ENCODE assay signal across 8 cellular contexts in the genomic region with DNA sequence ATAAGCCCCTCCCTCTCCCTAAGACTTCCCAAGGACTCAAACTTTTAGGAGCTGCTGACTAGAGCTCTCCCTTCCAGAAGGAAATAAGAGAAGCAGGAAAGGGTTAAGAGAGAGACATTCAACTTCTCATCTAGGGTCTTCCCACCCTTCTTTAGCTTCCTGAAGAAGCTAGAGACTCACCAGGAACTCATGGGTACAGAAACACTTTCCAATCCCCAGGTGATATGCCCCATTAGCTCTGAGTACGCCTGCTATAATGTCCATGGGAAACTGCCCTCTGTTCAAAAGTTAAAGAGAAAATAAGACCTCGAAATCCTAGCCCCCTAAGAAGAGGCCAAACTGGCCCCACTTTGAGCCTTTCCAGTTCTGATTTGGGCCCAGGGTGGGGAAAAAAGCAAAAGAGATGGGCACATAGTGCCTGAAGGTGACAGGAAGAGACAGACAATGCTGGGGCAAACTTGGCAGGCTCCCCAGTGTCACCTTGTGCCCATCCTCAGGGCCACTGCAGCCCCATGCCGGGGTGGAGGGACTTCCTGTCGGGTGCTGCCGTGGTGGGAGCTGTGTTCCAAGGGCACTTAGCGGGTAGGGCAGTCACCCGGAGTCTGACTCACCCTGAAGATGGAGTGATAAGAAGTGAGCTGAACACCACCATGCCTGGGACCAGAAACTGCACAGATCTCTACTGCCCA. TPM values are rescaled to one million over a fixed set of nuclear protein-coding genes. Genes with fewer than 3 reads are reported as not detected.
DNase-seq lines count a peak whose midpoint lies in the region; ATAC-seq and TF ChIP-seq lines count a peak whose summit lies in the region.

No MANE protein-coding gene starts in this region.

- DNase-seq in Jurkat, Clone E6-1 (ENCODE audit: low read depth, low spot score), result peak; percentile 55
- peak; percentile 75 for DNase-seq in activated CD8-positive, alpha-beta memory T cell treated with anti-CD3 and anti-CD28 coated beads for 24 hours
- no peak for DNase-seq in NCI-H345 (lab: John Stamatoyannopoulos, UW)
- no peak for DNase-seq in NCI-H510A treated with DMSO at 0.1 percent for 48 hours (lab: John Stamatoyannopoulos, UW)
- DNase-seq in A673 (ENCODE audit: low spot score), result no peak

- no peak overlapping the region for H3K4me3 ChIP-seq in Jurkat, Clone E6-1 (ENCODE audit: low read length)
- H3K4me3 ChIP-seq in esophagus (ENCODE audit: low read depth in 1 of 2, low read length in 2 of 2), result no peak overlapping the region
- no peak overlapping the region for H3K4me3 ChIP-seq in skin epidermis
- no peak overlapping the region for H3K4me3 ChIP-seq in A673 (ENCODE audit: low read depth, low read length, poor library complexity, severe bottlenecking)

- H3K27ac ChIP-seq in esophagus (ENCODE audit: low read depth in 2 of 2, low read length in 1 of 2), result peak overlapping the region; percentile 98
- H3K27ac ChIP-seq in skin epidermis, result peak overlapping the region; percentile 3 to 89 (median 80)
- no peak overlapping the region for H3K27ac ChIP-seq in A673 (ENCODE audit: low read depth, low read length, poor library complexity, severe bottlenecking)

- intact Hi-C loops in A673 (cut with micrococcal nuclease; ENCODE audit: unreplicated experiment), result no loop called here

- POLR2A ChIA-PET in A673 (lab: Charles Lee; ENCODE audit: low non-redundant PET), result interaction anchor here (0.7 kb wide), 1 partner anchor 30 kb away, joined by 3 read pairs; no protein-coding TSS in a partner anchor

- CTCF ChIA-PET in A673 (lab: Charles Lee), result no interaction called here

- no peak for ATAC-seq in GM19455 (IDR thresholded peaks at IDR 0.05; ENCODE audit: unreplicated experiment)

- peaks cover 18 to 59% of the 10 kb centered on the region in 2 donors for H3K4me1 ChIP-seq in esophagus (ENCODE audit: control insufficient read depth in 2 of 2, insufficient read depth in 2 of 2, low read length in 1 of 2)
- H3K4me1 ChIP-seq in A673 (ENCODE audit: insufficient read depth, low read length, poor library complexity, severe bottlenecking), result no peaks in the 10 kb centered on the region

- H3K36me3 ChIP-seq in esophagus (ENCODE audit: control insufficient read depth in 2 of 2, insufficient read depth in 2 of 2, low read length in 1 of 2), result no peaks in the 10 kb centered on the region
- no peaks in the 10 kb centered on the region for H3K36me3 ChIP-seq in A673 (ENCODE audit: insufficient read depth, low read length, poor library complexity, severe bottlenecking)

- BruUV-seq in A673 (replicated peaks; lab: Mats Ljungman, UMichigan), result no TSS peak

- H3K27me3 ChIP-seq in esophagus (ENCODE audit: control insufficient read depth in 1 of 2, insufficient read depth in 2 of 2, low read length in 2 of 2), result no peaks in the 10 kb centered on the region
- H3K27me3 ChIP-seq in A673 (replicated peaks; ENCODE audit: insufficient read depth, low read depth, low read length, poor library complexity), result no peaks in the 10 kb centered on the region

- TF ChIP-seq CTCF in A673 (conservative IDR thresholded peaks at IDR 0.05; ENCODE audit: low read depth, low read length), result no peak

- 23 to 37% methylated on average over 7 of the region's 7 CpGs for WGBS in esophagus, 2 donors

- H3K9me3 ChIP-seq in esophagus (ENCODE audit: control insufficient read depth in 2 of 2, insufficient read depth in 1 of 2, low read depth in 1 of 2, low read length in 1 of 2) (no peaks in the 10 kb centered on the region), A673 (ENCODE audit: low read depth, low read length, poor library complexity, severe bottlenecking) (no peaks in the 10 kb centered on the region)

RNA-seq across cellular contexts. Expression of a gene that starts 29.5 kb away (rescaled TPM):
- 85.1 TPM for polyA plus RNA-seq in Jurkat, Clone E6-1 (2012; ENCODE audit: insufficient read depth, insufficient read length)
- polyA plus RNA-seq in esophagus, result 10 to 100 TPM; 82.5 to 90.1 TPM
- 28.2 and 31.3 TPM in 2 replicates for total RNA-seq in A673 (2021)

RNA-seq across cellular contexts. Expression of a gene that starts 32.5 kb away (rescaled TPM):
- polyA plus RNA-seq in Jurkat, Clone E6-1 (2012; ENCODE audit: insufficient read depth, insufficient read length), result 116 TPM
- polyA plus RNA-seq in esophagus, result 100 to 1,000 TPM; 173 to 211 TPM
- total RNA-seq in A673 (2021), result 15.7 and 17.8 TPM in 2 replicates

Comparison
In these comparisons a context has a peak if more than half of its experiments do, and no peak if none do; other contexts are left out.
1. DNase-seq: peak in Jurkat, Clone E6-1 (single experiment) and activated CD8-positive, alpha-beta memory T cell treated with anti-CD3 and anti-CD28 coated beads for 24 hours (single experiment); none in NCI-H345 (single experiment), NCI-H510A treated with DMSO at 0.1 percent for 48 hours (single experiment) and A673 (single experiment).